In the genomic region with DNA sequence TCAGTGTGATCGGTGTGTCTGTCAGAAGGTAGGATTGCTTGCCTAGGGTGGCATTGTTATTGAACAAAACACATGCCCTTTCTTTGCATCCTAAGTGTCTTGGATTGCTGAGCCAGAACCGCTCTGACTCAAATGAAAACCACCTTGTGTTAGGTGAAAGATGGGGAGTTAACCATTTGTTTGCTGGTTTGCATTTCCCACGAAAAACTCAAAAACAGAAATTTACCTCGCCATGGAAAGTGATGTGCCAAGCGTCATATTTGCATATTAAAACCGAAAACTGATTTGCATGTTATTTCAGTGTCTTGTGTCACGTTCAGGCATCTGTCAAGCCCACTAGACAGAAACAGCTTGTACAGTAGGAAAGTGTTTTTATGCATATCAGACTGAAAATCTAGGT, we compare ENCODE assay signal across 9 cellular contexts.
DNase-seq lines count a peak whose midpoint lies in the region; ATAC-seq and TF ChIP-seq lines count a peak whose summit lies in the region.
"Had no signal": no experiment of that assay in that cellular context is flagged by ENCODE, and none has a peak within 500 bp of the region (broad histone marks: within the 10 kb centered on the region; RNA-seq: fewer than 3 reads in every experiment).

No MANE protein-coding gene starts in this region.

- no peaks in the 10 kb centered on the region for H3K36me3 Mint-ChIP-seq in activated CD8-positive, alpha-beta T cell treated with anti-CD3 and anti-CD28 coated beads for 36 hours (ENCODE audit: low read depth)
- H3K36me3 Mint-ChIP-seq in activated CD8-positive, alpha-beta T cell treated with anti-CD3 and anti-CD28 coated beads, Interleukin-2, amount 10 ng/mL, durations not matched to agents 7 days and 5 days (ENCODE audit: low read depth) = no peaks in the 10 kb centered on the region
- H3K36me3 Mint-ChIP-seq in osteocyte (ENCODE audit: unreplicated experiment) = no peaks in the 10 kb centered on the region

- no peak overlapping the region for H3K4me3 Mint-ChIP-seq in activated CD8-positive, alpha-beta T cell treated with anti-CD3 and anti-CD28 coated beads for 36 hours
- H3K4me3 Mint-ChIP-seq in activated CD8-positive, alpha-beta T cell treated with anti-CD3 and anti-CD28 coated beads, Interleukin-2, amount 10 ng/mL, durations not matched to agents 7 days and 5 days = no peak overlapping the region
- no peak overlapping the region for H3K4me3 Mint-ChIP-seq in osteocyte (ENCODE audit: unreplicated experiment)

- peak; percentile 27 for DNase-seq in activated CD8-positive, alpha-beta T cell treated with anti-CD3 and anti-CD28 coated beads for 36 hours
- no peak for DNase-seq in activated CD8-positive, alpha-beta T cell treated with anti-CD3 and anti-CD28 coated beads, Interleukin-2, amount 10 ng/mL, durations not matched to agents 7 days and 5 days
- DNase-seq in osteocyte (ENCODE audit: extremely low spot score, unreplicated experiment) (no peak), cardiac septum (ENCODE audit: low spot score) (no peak), NOMO-1 treated with dmso at 0.1 percent for 144 hours (lab: John Stamatoyannopoulos, UW; ENCODE audit: unreplicated experiment) (no peak), dermis blood vessel endothelial cell (no peak)

- H3K9me3 Mint-ChIP-seq in activated CD8-positive, alpha-beta T cell treated with anti-CD3 and anti-CD28 coated beads for 36 hours = no peaks in the 10 kb centered on the region
- H3K9me3 Mint-ChIP-seq in activated CD8-positive, alpha-beta T cell treated with anti-CD3 and anti-CD28 coated beads, Interleukin-2, amount 10 ng/mL, durations not matched to agents 7 days and 5 days (ENCODE audit: insufficient read depth) = no peaks in the 10 kb centered on the region
- H3K9me3 Mint-ChIP-seq in osteocyte (ENCODE audit: unreplicated experiment) = no peaks in the 10 kb centered on the region

- intact Hi-C loops in activated CD8-positive, alpha-beta T cell treated with anti-CD3 and anti-CD28 coated beads for 36 hours (cut with micrococcal nuclease) = no loop called here
- intact Hi-C loops in cardiac septum (cut with DNase I) = no loop called here

- no peak overlapping the region for H3K27ac Mint-ChIP-seq in activated CD8-positive, alpha-beta T cell treated with anti-CD3 and anti-CD28 coated beads for 36 hours
- H3K27ac Mint-ChIP-seq in activated CD8-positive, alpha-beta T cell treated with anti-CD3 and anti-CD28 coated beads, Interleukin-2, amount 10 ng/mL, durations not matched to agents 7 days and 5 days = no peak overlapping the region
- peak overlapping the region; percentile 7 for H3K27ac Mint-ChIP-seq in osteocyte (ENCODE audit: unreplicated experiment)

- TF ChIP-seq CTCF in activated CD8-positive, alpha-beta T cell treated with anti-CD3 and anti-CD28 coated beads for 36 hours (IDR thresholded peaks at IDR 0.05) = no peak
- TF ChIP-seq CTCF in osteocyte (IDR thresholded peaks at IDR 0.05) = no peak

- H3K4me1 Mint-ChIP-seq in activated CD8-positive, alpha-beta T cell treated with anti-CD3 and anti-CD28 coated beads for 36 hours (ENCODE audit: low read depth) = peaks cover 33% of the 10 kb centered on the region
- peaks cover 5% of the 10 kb centered on the region for H3K4me1 Mint-ChIP-seq in activated CD8-positive, alpha-beta T cell treated with anti-CD3 and anti-CD28 coated beads, Interleukin-2, amount 10 ng/mL, durations not matched to agents 7 days and 5 days (ENCODE audit: low read depth)
- H3K4me1 Mint-ChIP-seq in osteocyte (ENCODE audit: unreplicated experiment) = peaks cover 7% of the 10 kb centered on the region

- ATAC-seq in activated CD8-positive, alpha-beta T cell treated with anti-CD3 and anti-CD28 coated beads for 36 hours = no peak
- ATAC-seq in activated CD8-positive, alpha-beta T cell treated with anti-CD3 and anti-CD28 coated beads, Interleukin-2, amount 10 ng/mL, durations not matched to agents 7 days and 5 days = no peak
- peak; percentile 86 for ATAC-seq in GM21723 (IDR thresholded peaks at IDR 0.05; ENCODE audit: unreplicated experiment)
- peak; percentile 71 for ATAC-seq in HG03521 (IDR thresholded peaks at IDR 0.05; ENCODE audit: unreplicated experiment)
- ATAC-seq: Panc1 had no signal

- no peaks in the 10 kb centered on the region for H3K27me3 Mint-ChIP-seq in activated CD8-positive, alpha-beta T cell treated with anti-CD3 and anti-CD28 coated beads for 36 hours
- no peaks in the 10 kb centered on the region for H3K27me3 Mint-ChIP-seq in activated CD8-positive, alpha-beta T cell treated with anti-CD3 and anti-CD28 coated beads, Interleukin-2, amount 10 ng/mL, durations not matched to agents 7 days and 5 days (ENCODE audit: low read depth)
- no peaks in the 10 kb centered on the region for H3K27me3 Mint-ChIP-seq in osteocyte (ENCODE audit: unreplicated experiment)

- POLR2A ChIA-PET in activated CD8-positive, alpha-beta T cell treated with anti-CD3 and anti-CD28 coated beads for 36 hours (lab: Charles Lee) = no interaction called here
- POLR2A ChIA-PET in activated CD8-positive, alpha-beta T cell treated with anti-CD3 and anti-CD28 coated beads, Interleukin-2, amount 10 ng/mL, durations not matched to agents 7 days and 5 days (lab: Charles Lee) = interaction anchor here (0.6 kb wide), 1 partner anchor 1065 kb away, joined by 3 read pairs; no protein-coding TSS in a partner anchor

- CTCF ChIA-PET in activated CD8-positive, alpha-beta T cell treated with anti-CD3 and anti-CD28 coated beads for 36 hours (lab: Charles Lee) = interaction anchor here (1.3 kb wide), 1 partner anchor 956 kb away, joined by 5 read pairs; no protein-coding TSS in a partner anchor
- CTCF ChIA-PET in activated CD8-positive, alpha-beta T cell treated with anti-CD3 and anti-CD28 coated beads, Interleukin-2, amount 10 ng/mL, durations not matched to agents 7 days and 5 days (lab: Charles Lee) = interaction anchor here (1.5 kb wide), 1 partner anchor 956 kb away, joined by 5 read pairs; no protein-coding TSS in a partner anchor

Comparison
In these comparisons a context has a peak if more than half of its experiments do, and no peak if none do; other contexts are left out.
1. ATAC-seq: peak in GM21723 (single experiment) and HG03521 (single experiment); none in activated CD8-positive, alpha-beta T cell treated with anti-CD3 and anti-CD28 coated beads for 36 hours (single experiment) and activated CD8-positive, alpha-beta T cell treated with anti-CD3 and anti-CD28 coated beads, Interleukin-2, amount 10 ng/mL, durations not matched to agents 7 days and 5 days (single experiment).